ENCODE assay signal across 16 cellular contexts in the genomic region with DNA sequence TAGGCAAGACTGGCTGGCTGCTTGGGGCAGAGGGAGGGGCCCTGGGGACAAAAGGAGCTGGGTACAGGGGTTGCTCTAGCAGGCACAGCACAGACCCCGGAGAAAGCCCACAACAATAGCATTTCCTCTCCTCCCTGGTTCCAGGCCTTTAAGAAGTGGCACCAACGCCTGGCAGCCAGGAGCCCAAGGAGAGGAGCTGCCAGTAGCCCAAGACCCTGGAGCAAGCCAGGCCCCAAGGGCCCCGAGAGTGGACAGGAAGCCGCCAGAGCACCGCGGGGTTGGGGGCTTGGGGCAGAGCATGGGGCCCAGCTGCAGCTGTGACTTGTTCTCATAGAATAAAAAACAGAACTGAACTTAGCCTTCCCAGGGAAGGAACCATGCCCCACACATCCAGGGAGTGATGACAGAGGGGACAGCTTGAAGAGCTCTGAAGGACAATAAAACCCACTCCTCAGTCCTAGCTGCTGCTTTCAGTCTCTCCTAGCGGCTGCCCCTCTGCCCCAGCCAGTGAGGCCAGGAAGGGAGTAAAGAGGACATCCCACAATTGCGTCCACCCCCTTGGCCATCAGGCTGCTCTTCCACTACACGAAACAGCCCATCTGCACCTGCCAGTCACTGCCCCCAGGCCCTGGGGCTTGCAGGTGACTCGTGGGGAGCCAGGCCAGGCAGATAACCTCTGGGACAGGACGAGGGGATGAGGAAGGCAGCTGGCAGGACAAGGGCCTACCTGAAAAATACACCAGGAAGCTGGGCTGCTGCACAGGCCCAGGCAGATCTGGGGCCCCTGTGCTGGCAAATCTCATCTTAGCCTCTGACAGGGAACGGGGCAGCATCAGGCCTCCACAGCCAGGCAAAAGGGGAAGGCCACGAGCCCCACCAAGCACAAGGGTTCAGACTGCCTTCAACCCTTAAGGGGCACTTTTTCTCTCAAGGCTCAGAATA. TPM values are rescaled to one million over a fixed set of nuclear protein-coding genes. Genes with fewer than 3 reads are reported as not detected.
A peak's percentile ranks its signal among the peaks of the same experiment; 100 is the strongest.
DNase-seq lines count a peak whose midpoint lies in the region; ATAC-seq and TF ChIP-seq lines count a peak whose summit lies in the region.
"Had no signal": no experiment of that assay in that cellular context is flagged by ENCODE, and none has a peak within 500 bp of the region (broad histone marks: within the 10 kb centered on the region; RNA-seq: fewer than 3 reads in every experiment).

No MANE protein-coding gene starts in this region.

- no peak overlapping the region for H3K4me3 Mint-ChIP-seq in activated naive CD4-positive, alpha-beta T cell treated with anti-CD3 and anti-CD28 coated beads, Interleukin-2, amount 50 U/mL, for 24 hours

- H3K4me1 ChIP-seq in heart left ventricle (peaks cover 35 to 91% (median 82%) of the 10 kb centered on the region in 12 donors), ovary (ENCODE audit: insufficient read depth) (peaks cover 36% of the 10 kb centered on the region), urinary bladder (ENCODE audit: insufficient read depth) (no peaks in the 10 kb centered on the region)

- H3K36me3 ChIP-seq in heart left ventricle (peaks cover 3 to 41% (median 24%) of the 10 kb centered on the region in 9 donors), ovary (no peaks in the 10 kb centered on the region), urinary bladder (ENCODE audit: insufficient read depth) (no peaks in the 10 kb centered on the region)

- no peak for TF ChIP-seq EP300 in ovary (IDR thresholded peaks at IDR 0.05)

- H3K4me1 Mint-ChIP-seq in activated naive CD4-positive, alpha-beta T cell treated with anti-CD3 and anti-CD28 coated beads, Interleukin-2, amount 50 U/mL, for 24 hours: peaks cover 3% of the 10 kb centered on the region

- H3K4me3 ChIP-seq in heart left ventricle: no peak overlapping the region
- H3K4me3 ChIP-seq in ovary: no peak overlapping the region
- no peak overlapping the region for H3K4me3 ChIP-seq in urinary bladder (ENCODE audit: low read depth, low read length)

- no peaks in the 10 kb centered on the region for H3K9me3 Mint-ChIP-seq in activated naive CD4-positive, alpha-beta T cell treated with anti-CD3 and anti-CD28 coated beads, Interleukin-2, amount 50 U/mL, for 24 hours
- no peaks in the 10 kb centered on the region for H3K9me3 Mint-ChIP-seq in activated naive CD4-positive, alpha-beta T cell treated with anti-CD3 and anti-CD28 coated beads, Interleukin-2, amount 50 U/mL, for 72 hours

- 45 to 50% (median 49%) methylated on average over 8 to 13 of the region's 13 CpGs for WGBS in heart left ventricle, 4 donors
- WGBS in ovary, 3 donors: 67 to 71% (median 70%) methylated on average over 12 to 13 of the region's 13 CpGs
- 69% methylated on average over 13 of the region's 13 CpGs for WGBS in urinary bladder

- no peaks in the 10 kb centered on the region for H3K27me3 Mint-ChIP-seq in activated naive CD4-positive, alpha-beta T cell treated with anti-CD3 and anti-CD28 coated beads, Interleukin-2, amount 50 U/mL, for 24 hours

- peaks cover 7% of the 10 kb centered on the region for H3K36me3 Mint-ChIP-seq in activated naive CD4-positive, alpha-beta T cell treated with anti-CD3 and anti-CD28 coated beads, Interleukin-2, amount 50 U/mL, for 24 hours
- H3K36me3 Mint-ChIP-seq in activated naive CD4-positive, alpha-beta T cell treated with anti-CD3 and anti-CD28 coated beads, Interleukin-2, amount 50 U/mL, for 72 hours: no peaks in the 10 kb centered on the region

- no peak for ATAC-seq in activated naive CD4-positive, alpha-beta T cell treated with anti-CD3 and anti-CD28 coated beads, Interleukin-2, amount 50 U/mL, for 72 hours
- no peak for ATAC-seq in heart left ventricle
- ATAC-seq in GM19467 (IDR thresholded peaks at IDR 0.05; ENCODE audit: unreplicated experiment): no peak
- no peak for ATAC-seq in GM21515 (IDR thresholded peaks at IDR 0.05; ENCODE audit: unreplicated experiment)

- TF ChIP-seq CTCF in heart left ventricle (IDR thresholded peaks at IDR 0.05): no peak
- TF ChIP-seq CTCF in ovary (IDR thresholded peaks at IDR 0.05): no peak

- H3K27me3 ChIP-seq in heart left ventricle (no peaks in the 10 kb centered on the region), ovary (no peaks in the 10 kb centered on the region)

- no peak for DNase-seq in activated naive CD4-positive, alpha-beta T cell treated with anti-CD3 and anti-CD28 coated beads, Interleukin-2, amount 50 U/mL, for 72 hours (ENCODE audit: low spot score in 2 of 2)
- peak in 2 of 5 donors; percentile 23 to 49 for DNase-seq in heart left ventricle
- DNase-seq in ovary: peak in 2 of 5 donors; percentile 47 to 52
- no peak for DNase-seq in cerebellar cortex (ENCODE audit: low spot score)
- DNase-seq: activated CD8-positive, alpha-beta memory T cell treated with anti-CD3 and anti-CD28 coated beads, Interleukin-2, amount 50 U/mL, for 4 hours; DMS79; NCI-H1694 treated with DMSO at 0.1 percent for 48 hours had no signal

- intact Hi-C loops in heart left ventricle (cut with DNase I) (loop anchor here in 4 of 10 donors (2.0 to 10.0 kb wide), 2 partner anchors 15 to 55 kb away; a partner anchor contains a TSS), ovary (cut with DNase I) (loop anchor here in 2 of 4 donors (5.0 to 10.0 kb wide), 2 partner anchors 52 to 55 kb away; a partner anchor contains a TSS)

- TF ChIP-seq POLR2A in heart left ventricle (IDR thresholded peaks at IDR 0.05) (no peak), ovary (IDR thresholded peaks at IDR 0.05) (no peak)

- H3K27ac Mint-ChIP-seq in activated naive CD4-positive, alpha-beta T cell treated with anti-CD3 and anti-CD28 coated beads, Interleukin-2, amount 50 U/mL, for 24 hours: peak overlapping the region; percentile 59
- peak overlapping the region in 1 of 2 donors; percentile 5 for H3K27ac Mint-ChIP-seq in activated naive CD4-positive, alpha-beta T cell treated with anti-CD3 and anti-CD28 coated beads, Interleukin-2, amount 50 U/mL, for 72 hours

- H3K9me3 ChIP-seq in heart left ventricle (no peaks in the 10 kb centered on the region), ovary (no peaks in the 10 kb centered on the region)

- H3K27ac ChIP-seq in heart left ventricle: peak overlapping the region; percentile 85 to 99 (median 98)
- H3K27ac ChIP-seq in ovary: peak overlapping the region; percentile 56 to 98
- H3K27ac ChIP-seq in urinary bladder (ENCODE audit: low read depth): peak overlapping the region; percentile 88

RNA-seq across cellular contexts. Expression of a gene that starts 16.4 kb away (rescaled TPM):
- total RNA-seq in activated naive CD4-positive, alpha-beta T cell treated with anti-CD3 and anti-CD28 coated beads, Interleukin-2, amount 50 U/mL, for 72 hours: 10 to 100 TPM; 14.8 to 18.2 TPM
- total RNA-seq in heart left ventricle (10 to 100 TPM; 26.9 to 61.2 (median 38.1) TPM), ovary (100 to 1,000 TPM in 1 of 7 donors, 10 to 100 TPM in 6; 41.2 to 161 (median 56.7) TPM), urinary bladder (26.9 TPM)
- polyA plus RNA-seq in heart left ventricle (10 to 100 TPM; 21.9 to 45.9 TPM), ovary (10 to 100 TPM; 13.1 to 25.0 TPM), urinary bladder (20.1 TPM)

RNA-seq across cellular contexts. Expression of a gene that starts 16.6 kb away (rescaled TPM):
- 10 to 100 TPM; 14.8 to 16.6 TPM for total RNA-seq in activated naive CD4-positive, alpha-beta T cell treated with anti-CD3 and anti-CD28 coated beads, Interleukin-2, amount 50 U/mL, for 72 hours
- 10 to 100 TPM; 11.6 to 21.5 (median 17.2) TPM for total RNA-seq in heart left ventricle
- polyA plus RNA-seq in heart left ventricle: 10 to 100 TPM; 10.2 to 17.2 TPM
- 10 to 100 TPM; 11.7 to 39.7 (median 32.1) TPM for total RNA-seq in ovary
- 10 to 100 TPM; 14.6 to 16.7 TPM for polyA plus RNA-seq in ovary
- 9.9 TPM for total RNA-seq in urinary bladder
- 13.7 TPM for polyA plus RNA-seq in urinary bladder

RNA-seq across cellular contexts. Expression of a gene that starts 27.4 kb away (rescaled TPM):
- total RNA-seq in activated naive CD4-positive, alpha-beta T cell treated with anti-CD3 and anti-CD28 coated beads, Interleukin-2, amount 50 U/mL, for 72 hours: not detected
- total RNA-seq in heart left ventricle (1 to 10 TPM; 1.5 to 7.6 (median 3.1) TPM), ovary (1 to 10 TPM in 3 of 7 donors, under 1 TPM in 3, not detected in 1; 0.48 to 1.8 (median 1.1) TPM), urinary bladder (0.42 TPM)
- polyA plus RNA-seq in heart left ventricle (1 to 10 TPM; 4.1 to 4.9 TPM), ovary (1 to 10 TPM in 1 of 2 donors, not detected in 1; 4.4 TPM), urinary bladder (3.2 TPM)
- total RNA-seq: A673; bronchial epithelial cell; glomerular endothelial cell; mononuclear cell; T-helper 2 cell treated with Interferon-gamma antibody and Interleukin-4, amounts not matched to agents 100 ng/mL and 5 ng/mL, for 36 hours had no signal

RNA-seq across cellular contexts. Expression of a gene that starts 53.5 kb away (rescaled TPM):
- total RNA-seq in activated naive CD4-positive, alpha-beta T cell treated with anti-CD3 and anti-CD28 coated beads, Interleukin-2, amount 50 U/mL, for 72 hours: 10 to 100 TPM in 1 of 2 donors, 1 to 10 TPM in 1; 9.7 to 24.1 TPM
- total RNA-seq in heart left ventricle (10 to 100 TPM; 11.8 to 36.7 (median 24.5) TPM), ovary (10 to 100 TPM; 24.5 to 53.2 (median 31.1) TPM), urinary bladder (21.4 TPM)
- polyA plus RNA-seq in heart left ventricle (100 to 1,000 TPM in 1 of 2 donors, 10 to 100 TPM in 1; 18.2 to 134 TPM), ovary (10 to 100 TPM in 1 of 2 donors, 1 to 10 TPM in 1; 5.9 to 38.2 TPM), urinary bladder (81.8 TPM)

RNA-seq across cellular contexts. Expression of a gene that starts 58.2 kb away (rescaled TPM):
- total RNA-seq in activated naive CD4-positive, alpha-beta T cell treated with anti-CD3 and anti-CD28 coated beads, Interleukin-2, amount 50 U/mL, for 72 hours: not detected
- 1,000 to 10,000 TPM in 1 of 9 donors, 100 to 1,000 TPM in 8; 126 to 3,156 (median 279) TPM for total RNA-seq in heart left ventricle
- 1,000 to 10,000 TPM in 1 of 2 donors, 10 to 100 TPM in 1; 59.9 to 1,418 TPM for polyA plus RNA-seq in heart left ventricle
- total RNA-seq in ovary: 1 to 10 TPM in 2 of 7 donors, under 1 TPM in 2, not detected in 3; 0.83 to 2.5 (median 1.2) TPM
- under 1 TPM in 1 of 2 donors, not detected in 1; 0.86 TPM for polyA plus RNA-seq in ovary
- not detected for total RNA-seq in urinary bladder
- 1.0 TPM for polyA plus RNA-seq in urinary bladder
- total RNA-seq: A673; bronchial epithelial cell; glomerular endothelial cell; mononuclear cell; T-helper 2 cell treated with Interferon-gamma antibody and Interleukin-4, amounts not matched to agents 100 ng/mL and 5 ng/mL, for 36 hours had no signal
